ENCODE assay signal across 8 cellular contexts in the genomic region with DNA sequence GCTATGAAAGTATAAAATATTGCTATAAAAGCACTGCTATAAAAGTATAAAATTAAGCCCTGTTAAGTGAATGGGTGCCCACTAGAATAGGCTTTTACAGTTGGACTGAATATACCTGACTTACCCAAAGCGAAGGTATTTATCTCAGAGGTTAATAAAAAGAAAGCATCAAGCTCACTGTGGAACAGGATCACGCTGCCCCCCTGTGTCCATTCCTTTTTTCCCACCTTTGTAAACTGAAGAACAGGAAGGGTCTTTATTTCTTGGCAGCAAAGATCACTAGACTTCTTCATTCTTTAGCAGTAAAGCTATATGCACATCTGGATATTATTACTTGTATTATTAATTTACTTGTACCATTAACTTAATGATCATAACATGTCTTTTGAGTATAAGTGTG. TPM values are rescaled to one million over a fixed set of nuclear protein-coding genes. Genes with fewer than 3 reads are reported as not detected.
DNase-seq lines count a peak whose midpoint lies in the region; TF ChIP-seq lines count a peak whose summit lies in the region.

No MANE protein-coding gene starts in this region.

- H4K5ac ChIP-seq in H9 (ENCODE audit: insufficient read length, low read depth, low read length), result no peak overlapping the region

- H2BK120ac ChIP-seq in H9 (ENCODE audit: low read depth, low read length, poor library complexity, severe bottlenecking), result no peak overlapping the region

- H3K27ac ChIP-seq in H9 (ENCODE audit: insufficient read length, low read depth, low read length), result no peak overlapping the region
- peak overlapping the region in 5 of 59 donors; percentile 16 to 52 (median 28) for H3K27ac ChIP-seq in dorsolateral prefrontal cortex
- H3K27ac ChIP-seq in prostate gland, result no peak overlapping the region

- peak overlapping the region in 1 of 3 experiments; percentile 21; a peak in 1 of 7 replicates for H3K27ac Mint-ChIP-seq in H9

- H3K14ac ChIP-seq in H9 (ENCODE audit: insufficient read depth, low read length), result no peak overlapping the region

- H3K4me3 ChIP-seq in dorsolateral prefrontal cortex (no peak overlapping the region), prostate gland (no peak overlapping the region)

- no peak overlapping the region for H3K4me3 Mint-ChIP-seq in H9

- H3K4me1 Mint-ChIP-seq in H9, result peaks cover 10 to 13% of the 10 kb centered on the region in 2 experiments

- H3K9me3 ChIP-seq in H9 (ENCODE audit: control insufficient read depth, low read depth, low read length) (no peaks in the 10 kb centered on the region), prostate gland (no peaks in the 10 kb centered on the region)

- H3K79me1 ChIP-seq in H9 (ENCODE audit: insufficient read depth, low read depth, low read length, poor library complexity, severe bottlenecking), result no peaks in the 10 kb centered on the region

- H3K9ac ChIP-seq in H9 (ENCODE audit: extremely low read depth, insufficient read length, low read length), result no peak overlapping the region

- H4K91ac ChIP-seq in H9 (ENCODE audit: insufficient read length, low read depth, low read length), result no peak overlapping the region

- H3K4ac ChIP-seq in H9 (ENCODE audit: low read depth, low read length), result no peak overlapping the region

- H3K18ac ChIP-seq in H9 (ENCODE audit: insufficient read length, low read depth, low read length), result no peak overlapping the region

- H4K8ac ChIP-seq in H9 (replicated peaks; ENCODE audit: insufficient read length, low read depth, low read length), result no peak overlapping the region

- no peaks in the 10 kb centered on the region; a peak in 1 of 5 replicates for H3K9me3 Mint-ChIP-seq in H9

- H3K4me1 ChIP-seq in H9 (ENCODE audit: insufficient read depth, low read length) (peaks cover 3% of the 10 kb centered on the region; the same call in 1 of the 2 replicates), prostate gland (replicated peaks) (no peaks in the 10 kb centered on the region)

- TF ChIP-seq CTCF in H9 (conservative IDR thresholded peaks at IDR 0.05) (peak; percentile 72), dorsolateral prefrontal cortex (IDR thresholded peaks at IDR 0.05 in 54 of 56, conservative IDR thresholded peaks at IDR 0.05 in 2 of 56; ENCODE audit: low read depth in 1 of 56, partially characterized antibody in 56 of 56) (peak in 53 of 56 donors; percentile 6 to 69 (median 43)), prostate gland (IDR thresholded peaks at IDR 0.05) (peak in 3 of 4 experiments; percentile 41 to 61 (median 50))

- H3T11ph ChIP-seq in H9 (ENCODE audit: low read length), result no peak overlapping the region

- no peaks in the 10 kb centered on the region for H3K36me3 ChIP-seq in prostate gland

- no CpG with 5 or more reads among the region's 2 CpGs for WGBS in H9 (ENCODE audit: extremely low coverage, insufficient read length, low lambda C conversion rate)
- 28% methylated on average over 2 of the region's 2 CpGs for WGBS in prostate gland

- H2BK5ac ChIP-seq in H9 (ENCODE audit: insufficient read length, low read length), result no peak overlapping the region

- H3K79me2 ChIP-seq in H9 (ENCODE audit: insufficient read depth, low read length), result no peaks in the 10 kb centered on the region

- H3K27me3 ChIP-seq in H9 (ENCODE audit: insufficient read depth, low read length) (no peaks in the 10 kb centered on the region), dorsolateral prefrontal cortex (no peaks in the 10 kb centered on the region), prostate gland (replicated peaks; ENCODE audit: insufficient read depth) (no peaks in the 10 kb centered on the region)

- no peak overlapping the region for H2BK15ac ChIP-seq in H9 (ENCODE audit: low read depth, low read length)

- H3K23ac ChIP-seq in H9 (ENCODE audit: insufficient read length, low read depth, low read length), result no peak overlapping the region

- H3K23me2 ChIP-seq in H9 (ENCODE audit: insufficient read length, low read depth, low read length, poor library complexity, severe bottlenecking), result no peaks in the 10 kb centered on the region

- no peaks in the 10 kb centered on the region for H3K27me3 Mint-ChIP-seq in H9 (ENCODE audit: low read depth)

- no peak overlapping the region for H2BK12ac ChIP-seq in H9 (ENCODE audit: insufficient read length, low read depth, low read length)

- no peak overlapping the region for H3K56ac ChIP-seq in H9 (ENCODE audit: insufficient read length, low read depth, low read length)

- H2AFZ ChIP-seq in H9 (ENCODE audit: low read length), result no peak overlapping the region

- DNase-seq in CD1c-positive myeloid dendritic cell (ENCODE audit: extremely low spot score) (peak; percentile 18), H9 (no peak), SW480 (ENCODE audit: low spot score) (peak; percentile 33), dorsolateral prefrontal cortex (peak in 2 of 10 donors; percentile 21 to 37), prostate gland (ENCODE audit: low spot score) (no peak), mesenteric fat pad (ENCODE audit: low spot score) (no peak), NOMO-1 treated with dmso at 0.1 percent for 144 hours (lab: John Stamatoyannopoulos, UW; ENCODE audit: unreplicated experiment) (no peak)
- no peak for DNase-seq in NK-92 treated with Interleukin-12 subunit alpha and Interleukin-12 subunit beta, amount 100 ng/mL, for 24 hours (lab: John Stamatoyannopoulos, UW)

- H3K36me3 Mint-ChIP-seq in H9 (ENCODE audit: insufficient read depth in 1 of 3, low read depth in 3 of 3), result no peaks in the 10 kb centered on the region

- intact Hi-C loops in dorsolateral prefrontal cortex (cut with DNase I), result no loop called here
- intact Hi-C loops in prostate gland (cut with DNase I), result no loop called here

- H2AK5ac ChIP-seq in H9 (ENCODE audit: insufficient read length, low read length), result no peak overlapping the region

- H2BK20ac ChIP-seq in H9 (ENCODE audit: low read depth, low read length, poor library complexity, severe bottlenecking), result no peak overlapping the region

- H3K4me2 ChIP-seq in H9 (ENCODE audit: insufficient read depth, insufficient read length, low read length), result no peak overlapping the region

- no peak for TF ChIP-seq POLR2A in prostate gland (IDR thresholded peaks at IDR 0.05)

- no peaks in the 10 kb centered on the region for H4K20me1 ChIP-seq in H9 (ENCODE audit: control insufficient read depth, insufficient read depth, insufficient read length)

RNA-seq across cellular contexts. Expression of gene PLPP6, which starts 22.1 kb away (rescaled TPM):
- total RNA-seq in H9 (2021), result 7.1 and 7.6 TPM in 2 replicates
- total RNA-seq in dorsolateral prefrontal cortex, result 10 to 100 TPM in 7 of 120 experiments, 1 to 10 TPM in 113; 3.1 to 11.2 (median 6.9) TPM
- 10 to 100 TPM; 15.6 to 32.5 TPM for total RNA-seq in prostate gland
- 5.5 TPM for total RNA-seq in mesenteric fat pad

RNA-seq across cellular contexts. Expression of gene SPATA6L, which starts 26.3 kb away (rescaled TPM):
- total RNA-seq in H9 (2021), result 0.75 and 0.87 TPM in 2 replicates
- 10 to 100 TPM in 112 of 120 experiments, 1 to 10 TPM in 8; 5.7 to 35.5 (median 14.7) TPM for total RNA-seq in dorsolateral prefrontal cortex
- 1 to 10 TPM; 3.1 to 6.2 TPM for total RNA-seq in prostate gland
- 5.4 TPM for total RNA-seq in mesenteric fat pad

RNA-seq across cellular contexts. Expression of gene CDC37L1, which starts 39.3 kb away (rescaled TPM):
- total RNA-seq in H9 (2021) (17.6 and 19.0 TPM in 2 replicates), dorsolateral prefrontal cortex (10 to 100 TPM; 14.4 to 43.2 (median 28.4) TPM), prostate gland (10 to 100 TPM; 29.2 to 37.7 TPM), mesenteric fat pad (40.3 TPM)

Comparison
In these comparisons a context has a peak if more than half of its experiments do, and no peak if none do; other contexts are left out.
1. DNase-seq: peak in CD1c-positive myeloid dendritic cell (single experiment) and SW480 (single experiment); none in H9 (single experiment), prostate gland (single experiment), NK-92 treated with Interleukin-12 subunit alpha and Interleukin-12 subunit beta, amount 100 ng/mL, for 24 hours (single experiment), mesenteric fat pad (single experiment) and NOMO-1 treated with dmso at 0.1 percent for 144 hours (single experiment).
2. Peak in every context shown above with its lines, with median percentiles within 50 percentile points of each other: CTCF ChIP-seq.